Comparison of ENCODE assay signal across 8 cellular contexts in the genomic region with DNA sequence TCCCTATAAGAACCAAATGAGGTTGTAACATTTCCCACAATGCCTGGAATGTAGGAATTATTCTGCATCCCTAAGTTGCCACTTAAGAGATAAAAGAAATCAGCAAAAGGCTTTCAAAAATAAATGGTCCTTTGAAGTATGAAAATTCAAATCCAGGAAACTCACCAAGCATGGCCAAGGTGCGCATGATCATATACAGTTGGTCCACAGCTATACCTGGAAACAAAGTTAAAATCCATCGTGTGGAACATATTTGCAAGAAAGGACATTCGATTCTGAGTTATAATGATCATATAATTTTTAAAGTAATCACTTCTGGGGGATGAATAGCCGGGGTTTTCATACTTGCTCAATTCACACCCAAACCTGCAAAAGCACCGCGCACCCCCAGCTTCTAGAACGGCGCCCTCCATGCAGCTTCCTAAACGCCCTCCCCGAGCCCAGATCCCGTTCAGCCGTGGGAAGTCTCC. TPM values are rescaled to one million over a fixed set of nuclear protein-coding genes. Genes with fewer than 3 reads are reported as not detected.
DNase-seq lines count a peak whose midpoint lies in the region; ATAC-seq, FAIRE-seq and TF ChIP-seq lines count a peak whose summit lies in the region.

No MANE protein-coding gene starts in this region.

- TF ChIP-seq POLR2A in gastrocnemius medialis (IDR thresholded peaks at IDR 0.05) = no peak

- DNase-seq in GM19239 (ENCODE audit: insufficient read length, low spot score) (no peak), fibroblast of the aortic adventitia (ENCODE audit: low read depth) (peak; percentile 12), gastrocnemius medialis (no peak), DMS 273 (lab: John Stamatoyannopoulos, UW; ENCODE audit: unreplicated experiment) (no peak), GM10266 (ENCODE audit: extremely low spot score) (no peak), NCI-H187 (lab: John Stamatoyannopoulos, UW) (no peak)

- in situ Hi-C loops in gastrocnemius medialis (cut with MboI; ENCODE audit: low sequenced_read_pairs in 4 of 4) = loop anchor here in 3 of 4 donors (10.0 to 25.0 kb wide), 3 partner anchors 81 to 209 kb away; a partner anchor contains a TSS

- ATAC-seq in gastrocnemius medialis (peak in 1 of 2 donors; percentile 5), GM18909 (IDR thresholded peaks at IDR 0.05; ENCODE audit: poor library complexity, unreplicated experiment) (no peak)

- FAIRE-seq in GM19239 (lab: Jason Lieb, UNC) = peak; percentile 79

- H3K27me3 ChIP-seq in SU-DHL-6 (ENCODE audit: low read length) = no peaks in the 10 kb centered on the region
- no peaks in the 10 kb centered on the region for H3K27me3 ChIP-seq in gastrocnemius medialis

- H3K27ac ChIP-seq in SU-DHL-6 (ENCODE audit: low read depth, low read length) (peak overlapping the region; percentile 62), gastrocnemius medialis (peak overlapping the region; percentile 79 to 89 (median 84))

- no peaks in the 10 kb centered on the region for H3K9me2 ChIP-seq in SU-DHL-6 (replicated peaks; ENCODE audit: insufficient read depth, low read length)

- H3K36me3 ChIP-seq in SU-DHL-6 (ENCODE audit: low read length) (peaks cover 6% of the 10 kb centered on the region), gastrocnemius medialis (peaks cover 0 to 8% of the 10 kb centered on the region in 2 donors)

- H3K9me3 ChIP-seq in SU-DHL-6 (ENCODE audit: insufficient read depth, low read length) (no peaks in the 10 kb centered on the region), gastrocnemius medialis (no peaks in the 10 kb centered on the region)

- H2AFZ ChIP-seq in SU-DHL-6 (ENCODE audit: low read depth, low read length, severe bottlenecking) = peak overlapping the region; percentile 50

- H3K4me1 ChIP-seq in gastrocnemius medialis = peaks cover 48 to 55% of the 10 kb centered on the region in 2 donors

- peaks cover 22% of the 10 kb centered on the region for H3K79me2 ChIP-seq in SU-DHL-6 (ENCODE audit: insufficient read depth, low read length)

- peak overlapping the region; percentile 82 for H3K4me3 ChIP-seq in SU-DHL-6 (ENCODE audit: insufficient read depth, low read length, poor library complexity, severe bottlenecking)
- H3K4me3 ChIP-seq in fibroblast of the aortic adventitia (ENCODE audit: low read depth, low read length) = peak overlapping the region; percentile 82
- peak overlapping the region; percentile 59 to 77 (median 70) for H3K4me3 ChIP-seq in gastrocnemius medialis

- peak overlapping the region; percentile 83 for H3K9ac ChIP-seq in SU-DHL-6 (ENCODE audit: low read length)

- H4K20me1 ChIP-seq in SU-DHL-6 (ENCODE audit: low read depth, low read length) = no peaks in the 10 kb centered on the region

- peaks cover 10% of the 10 kb centered on the region for H3F3A ChIP-seq in SU-DHL-6 (ENCODE audit: insufficient read depth)

- peak overlapping the region; percentile 98 for H3K4me2 ChIP-seq in SU-DHL-6 (ENCODE audit: low read depth, low read length, poor library complexity, severe bottlenecking)

- TF ChIP-seq CTCF in SU-DHL-6 (IDR thresholded peaks at IDR 0.05; ENCODE audit: insufficient read depth, low read length, poor library complexity, severe bottlenecking) (no peak), fibroblast of the aortic adventitia (IDR thresholded peaks at IDR 0.05; ENCODE audit: insufficient read depth, low read length) (no peak), gastrocnemius medialis (IDR thresholded peaks at IDR 0.05 in 4 of 5, conservative IDR thresholded peaks at IDR 0.05 in 1 of 5) (no peak), GM10266 (IDR thresholded peaks at IDR 0.05; ENCODE audit: control insufficient read depth, insufficient read depth, low read depth, missing control alignments) (no peak)

- intact Hi-C loops in gastrocnemius medialis (cut with DNase I; ENCODE audit: low total_unique reads) = no loop called here

RNA-seq across cellular contexts. Expression of a gene that starts 0.5 kb away (rescaled TPM):
- 26.2 and 64.7 TPM in 2 replicates for total RNA-seq in fibroblast of the aortic adventitia (ENCODE audit: low replicate concordance)
- 10 to 100 TPM; 22.5 to 34.8 (median 28.0) TPM for total RNA-seq in gastrocnemius medialis

RNA-seq across cellular contexts. Expression of a gene that starts 8.1 kb away (rescaled TPM):
- total RNA-seq in fibroblast of the aortic adventitia (ENCODE audit: low replicate concordance) (5.6 and 9.2 TPM in 2 replicates), gastrocnemius medialis (10 to 100 TPM in 2 of 4 donors, 1 to 10 TPM in 2; 5.9 to 18.2 (median 13.5) TPM)
